Comparison of ENCODE assay signal across 11 cellular contexts in the genomic region with DNA sequence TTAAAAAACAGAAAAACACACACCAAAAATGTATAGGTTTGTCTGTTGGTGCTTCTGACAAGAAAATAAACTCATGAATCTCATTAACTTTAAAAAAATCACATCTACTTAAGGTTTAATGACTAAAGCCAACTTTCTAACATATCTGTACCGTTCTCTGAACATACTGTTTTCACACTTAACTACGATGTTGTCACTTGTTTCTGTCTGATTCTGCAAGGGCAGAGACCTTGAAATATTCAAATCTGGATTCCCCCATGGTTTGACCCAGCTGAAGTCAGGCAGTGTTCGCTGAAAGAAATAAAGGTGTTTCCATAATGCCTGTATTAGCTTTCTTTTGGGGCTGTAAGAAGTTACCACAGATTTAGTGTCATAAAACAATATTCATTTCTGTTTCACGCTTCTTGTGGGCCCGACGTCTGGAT. TPM values are rescaled to one million over a fixed set of nuclear protein-coding genes. Genes with fewer than 3 reads are reported as not detected.
DNase-seq lines count a peak whose midpoint lies in the region; ATAC-seq, FAIRE-seq and TF ChIP-seq lines count a peak whose summit lies in the region.
"Had no signal": no experiment of that assay in that cellular context is flagged by ENCODE, and none has a peak within 500 bp of the region (broad histone marks: within the 10 kb centered on the region; RNA-seq: fewer than 3 reads in every experiment).

No MANE protein-coding gene starts in this region.

- peaks cover 3% of the 10 kb centered on the region for H3K36me3 ChIP-seq in RWPE2 (ENCODE audit: low read depth)
- no peaks in the 10 kb centered on the region for H3K36me3 ChIP-seq in liver (ENCODE audit: control insufficient read depth in 4 of 4, insufficient read depth in 3 of 4, low read depth in 1 of 4, low read length in 3 of 4)
- H3K36me3 ChIP-seq in upper lobe of right lung = no peaks in the 10 kb centered on the region

- H3K4me1 ChIP-seq in RWPE2 (ENCODE audit: insufficient read depth, poor library complexity, severe bottlenecking) (peaks cover 23% of the 10 kb centered on the region), liver (ENCODE audit: control insufficient read depth in 4 of 4, insufficient read depth in 4 of 4, low read length in 3 of 4) (peaks cover 0 to 23% (median 8%) of the 10 kb centered on the region in 4 donors), upper lobe of right lung (peaks cover 20% of the 10 kb centered on the region)

- no peak overlapping the region for H3K9ac ChIP-seq in liver (ENCODE audit: low read depth in 1 of 2, low read length in 2 of 2)

- no peak for TF ChIP-seq RAD21 in liver (IDR thresholded peaks at IDR 0.05)

- WGBS in liver = 83% methylated on average over 6 of the region's 6 CpGs

- peak; percentile 33 for ATAC-seq in GM21526 (IDR thresholded peaks at IDR 0.05; ENCODE audit: low FRiP score, unreplicated experiment)
- ATAC-seq in RWPE2 (ENCODE audit: low read depth) = no peak
- no peak for ATAC-seq in upper lobe of right lung

- H3K9me3 ChIP-seq in RWPE2 (ENCODE audit: severe bottlenecking) = no peaks in the 10 kb centered on the region
- no peaks in the 10 kb centered on the region for H3K9me3 ChIP-seq in liver (ENCODE audit: control insufficient read depth in 4 of 4, low read length in 3 of 4)
- no peaks in the 10 kb centered on the region for H3K9me3 ChIP-seq in upper lobe of right lung

- H3K4me3 ChIP-seq in RWPE2 (ENCODE audit: severe bottlenecking) = no peak overlapping the region
- H3K4me3 ChIP-seq in liver (ENCODE audit: low read depth in 1 of 3, low read length in 3 of 3) = no peak overlapping the region
- no peak overlapping the region for H3K4me3 ChIP-seq in upper lobe of right lung

- no peak for TF ChIP-seq CTCF in RWPE2 (IDR thresholded peaks at IDR 0.05; ENCODE audit: poor library complexity, severe bottlenecking)
- TF ChIP-seq CTCF in liver (IDR thresholded peaks at IDR 0.05; ENCODE audit: low read depth, low read length, missing input control) = no peak
- no peak for TF ChIP-seq CTCF in upper lobe of right lung (IDR thresholded peaks at IDR 0.05)

- no peak for TF ChIP-seq POLR2A in GM12892 (IDR thresholded peaks at IDR 0.05; ENCODE audit: low read depth, low read length)

- H3K27ac ChIP-seq in RWPE2 (ENCODE audit: poor library complexity, severe bottlenecking) (peak overlapping the region; percentile 91), liver (ENCODE audit: low read depth in 1 of 2, low read length in 2 of 2) (peak overlapping the region; percentile 15 to 28), upper lobe of right lung (no peak overlapping the region)

- H3K27me3 ChIP-seq in RWPE2 (ENCODE audit: insufficient read depth, poor library complexity, severe bottlenecking) = no peaks in the 10 kb centered on the region
- no peaks in the 10 kb centered on the region for H3K27me3 ChIP-seq in liver (ENCODE audit: control insufficient read depth in 4 of 4, insufficient read depth in 4 of 4, low read length in 3 of 4)
- no peaks in the 10 kb centered on the region for H3K27me3 ChIP-seq in upper lobe of right lung

- intact Hi-C loops in upper lobe of right lung (cut with DNase I) (no loop called here), head of caudate nucleus (cut with DNase I) (loop anchor here (5.0 to 10.0 kb wide), 2 partner anchors 71 to 127 kb away; no protein-coding TSS in a partner anchor)

- FAIRE-seq in GM12892 (lab: Jason Lieb, UNC) = peak; percentile 21

- DNase-seq in GM12892 (ENCODE audit: insufficient read length) (no peak), RWPE2 (ENCODE audit: low spot score) (peak; percentile 2), NCI-H2029 (lab: John Stamatoyannopoulos, UW) (no peak), upper lobe of right lung (no peak), head of caudate nucleus (no peak), hippocampal formation (lab: John Stamatoyannopoulos, UW) (no peak)
- DNase-seq: DND-41, nephron progenitor cell, SHP77 treated with DMSO at 0.1 percent for 48 hours had no signal

TF ChIP-seq in liver, 16 proteins besides CTCF, POLR2A, EP300 and RAD21:
- TF ChIP-seq FOXA2 (IDR thresholded peaks at IDR 0.05) (no peak), HNF4A (conservative IDR thresholded peaks at IDR 0.05) (no peak), SP1 (IDR thresholded peaks at IDR 0.05) (no peak), GABPA (IDR thresholded peaks at IDR 0.05 in 1 of 2, conservative IDR thresholded peaks at IDR 0.05 in 1 of 2) (no peak)
- TF ChIP-seq, protein P1, sequence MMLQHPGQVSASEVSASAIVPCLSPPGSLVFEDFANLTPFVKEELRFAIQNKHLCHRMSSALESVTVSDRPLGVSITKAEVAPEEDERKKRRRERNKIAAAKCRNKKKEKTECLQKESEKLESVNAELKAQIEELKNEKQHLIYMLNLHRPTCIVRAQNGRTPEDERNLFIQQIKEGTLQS (IDR thresholded peaks at IDR 0.05) = no peak
- TF ChIP-seq, protein P2, sequence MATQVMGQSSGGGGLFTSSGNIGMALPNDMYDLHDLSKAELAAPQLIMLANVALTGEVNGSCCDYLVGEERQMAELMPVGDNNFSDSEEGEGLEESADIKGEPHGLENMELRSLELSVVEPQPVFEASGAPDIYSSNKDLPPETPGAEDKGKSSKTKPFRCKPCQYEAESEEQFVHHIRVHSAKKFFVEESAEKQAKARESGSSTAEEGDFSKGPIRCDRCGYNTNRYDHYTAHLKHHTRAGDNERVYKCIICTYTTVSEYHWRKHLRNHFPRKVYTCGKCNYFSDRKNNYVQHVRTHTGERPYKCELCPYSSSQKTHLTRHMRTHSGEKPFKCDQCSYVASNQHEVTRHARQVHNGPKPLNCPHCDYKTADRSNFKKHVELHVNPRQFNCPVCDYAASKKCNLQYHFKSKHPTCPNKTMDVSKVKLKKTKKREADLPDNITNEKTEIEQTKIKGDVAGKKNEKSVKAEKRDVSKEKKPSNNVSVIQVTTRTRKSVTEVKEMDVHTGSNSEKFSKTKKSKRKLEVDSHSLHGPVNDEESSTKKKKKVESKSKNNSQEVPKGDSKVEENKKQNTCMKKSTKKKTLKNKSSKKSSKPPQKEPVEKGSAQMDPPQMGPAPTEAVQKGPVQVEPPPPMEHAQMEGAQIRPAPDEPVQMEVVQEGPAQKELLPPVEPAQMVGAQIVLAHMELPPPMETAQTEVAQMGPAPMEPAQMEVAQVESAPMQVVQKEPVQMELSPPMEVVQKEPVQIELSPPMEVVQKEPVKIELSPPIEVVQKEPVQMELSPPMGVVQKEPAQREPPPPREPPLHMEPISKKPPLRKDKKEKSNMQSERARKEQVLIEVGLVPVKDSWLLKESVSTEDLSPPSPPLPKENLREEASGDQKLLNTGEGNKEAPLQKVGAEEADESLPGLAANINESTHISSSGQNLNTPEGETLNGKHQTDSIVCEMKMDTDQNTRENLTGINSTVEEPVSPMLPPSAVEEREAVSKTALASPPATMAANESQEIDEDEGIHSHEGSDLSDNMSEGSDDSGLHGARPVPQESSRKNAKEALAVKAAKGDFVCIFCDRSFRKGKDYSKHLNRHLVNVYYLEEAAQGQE (IDR thresholded peaks at IDR 0.05) = no peak
- TF ChIP-seq, protein P3, sequence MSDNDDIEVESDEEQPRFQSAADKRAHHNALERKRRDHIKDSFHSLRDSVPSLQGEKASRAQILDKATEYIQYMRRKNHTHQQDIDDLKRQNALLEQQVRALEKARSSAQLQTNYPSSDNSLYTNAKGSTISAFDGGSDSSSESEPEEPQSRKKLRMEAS (IDR thresholded peaks at IDR 0.05) = no peak

RNA-seq across cellular contexts. Expression of gene ASXL1, which starts 2.7 kb away (rescaled TPM):
- polyA plus RNA-seq in GM12892 (2012; ENCODE audit: missing spikeins) = 58.3 TPM
- 10 to 100 TPM; 31.2 to 61.3 TPM for total RNA-seq in liver
- 10 to 100 TPM; 13.4 to 17.8 TPM for polyA plus RNA-seq in liver
- 79.1 TPM for total RNA-seq in upper lobe of right lung
